ENCODE assay signal across 14 cellular contexts in genomic region chr11:120055646-120056045, GRCh38.
A peak's percentile ranks its signal among the peaks of the same experiment; 100 is the strongest.
DNase-seq lines count a peak whose midpoint lies in the region; ATAC-seq lines count a peak whose summit lies in the region.
"Had no signal": no experiment of that assay in that cellular context is flagged by ENCODE, and none has a peak within 500 bp of the region (broad histone marks: within the 10 kb centered on the region; RNA-seq: fewer than 3 reads in every experiment).

No MANE protein-coding gene starts in this region.

- no peaks in the 10 kb centered on the region for H3K79me2 ChIP-seq in mesendoderm (ENCODE audit: control insufficient read depth, insufficient read depth, low read length)

- no peak overlapping the region for H3K4me2 ChIP-seq in mesendoderm (ENCODE audit: low read length)
- H3K4me2 ChIP-seq: A549 had no signal

- peak overlapping the region; percentile 14 for H2BK15ac ChIP-seq in mesendoderm (replicated peaks; ENCODE audit: low read depth)

- no peak overlapping the region for H4K5ac ChIP-seq in mesendoderm (ENCODE audit: low read length)

- ATAC-seq in GM18867 (IDR thresholded peaks at IDR 0.05; ENCODE audit: unreplicated experiment) (no peak), GM18873 (IDR thresholded peaks at IDR 0.05; ENCODE audit: low FRiP score, unreplicated experiment) (no peak)
- ATAC-seq: A549 had no signal

- peak overlapping the region; percentile 56 for H3K18ac ChIP-seq in mesendoderm (ENCODE audit: low read length)

- no peak overlapping the region for H3K27ac ChIP-seq in mesendoderm (ENCODE audit: low read depth, low read length)
- H3K27ac ChIP-seq: A549 had no signal

- H3K4ac ChIP-seq in mesendoderm (ENCODE audit: low read depth, low read length), result no peak overlapping the region

- H3K27me3 ChIP-seq in mesendoderm (ENCODE audit: insufficient read depth, low read length, poor library complexity), result no peaks in the 10 kb centered on the region

- no peak overlapping the region for H2BK5ac ChIP-seq in mesendoderm (ENCODE audit: low read length)

- DNase-seq in AG08395 (ENCODE audit: low spot score) (peak; percentile 43), NCI-H1105 (lab: John Stamatoyannopoulos, UW) (peak; percentile 38), ecto neural progenitor cell (ENCODE audit: low spot score) (peak; percentile 44), mesendoderm (peak; percentile 92), C1 segment of cervical spinal cord (lab: John Stamatoyannopoulos, UW) (no peak), NCI-H69 (lab: John Stamatoyannopoulos, UW) (no peak)
- DNase-seq: activated B cell treated with CpG ODN at 0.5 μM for 24 hours, glutamatergic neuron, NCI-H1930, NCI-H524 treated with DMSO at 0.1 percent for 48 hours, SW 1271 had no signal

- no peak overlapping the region for H3K4me3 ChIP-seq in mesendoderm (ENCODE audit: low read length)
- H3K4me3 ChIP-seq: A549 had no signal

- H3K36me3 ChIP-seq in mesendoderm (ENCODE audit: control insufficient read depth, insufficient read depth, low read length), result no peaks in the 10 kb centered on the region

- H3K79me1 ChIP-seq in mesendoderm (ENCODE audit: low read length), result no peaks in the 10 kb centered on the region

- no peak overlapping the region for H2BK120ac ChIP-seq in mesendoderm (ENCODE audit: low read depth, low read length)

- H3K9ac ChIP-seq in mesendoderm (ENCODE audit: low read length), result no peak overlapping the region

- no peak overlapping the region for H3K56ac ChIP-seq in mesendoderm (ENCODE audit: low read length)

- no peak overlapping the region for H2AK5ac ChIP-seq in mesendoderm (ENCODE audit: low read length)

- H3K4me1 ChIP-seq in mesendoderm (ENCODE audit: control insufficient read depth, low read depth, low read length), result peaks cover 11% of the 10 kb centered on the region
- H3K4me1 ChIP-seq: A549 had no signal

- H4K8ac ChIP-seq in mesendoderm (ENCODE audit: low read depth, low read length), result no peak overlapping the region

- H3K23ac ChIP-seq in mesendoderm (ENCODE audit: low read length), result no peak overlapping the region

Comparison
In these comparisons a context has a peak if more than half of its experiments do, and no peak if none do; other contexts are left out.
1. DNase-seq: peak in AG08395 (single experiment), NCI-H1105 (single experiment), ecto neural progenitor cell (single experiment) and mesendoderm (single experiment); none in C1 segment of cervical spinal cord (0 of 14) and NCI-H69 (single experiment).